1 cellular context compared by ENCODE assay signal in genomic region chr3:150733373-150733935, GRCh38.
TF ChIP-seq lines count a peak whose summit lies in the region.

No MANE protein-coding gene starts in this region.

TF ChIP-seq in H1, 55 proteins besides CTCF, POLR2A, EP300 and RAD21 (continued from another document):
- TF ChIP-seq USF2 (IDR thresholded peaks at IDR 0.05; ENCODE audit: low read length): no peak
TF ChIP-seq in H1: peak in this region for 0.
